7 cellular contexts compared by ENCODE assay signal in the genomic region with DNA sequence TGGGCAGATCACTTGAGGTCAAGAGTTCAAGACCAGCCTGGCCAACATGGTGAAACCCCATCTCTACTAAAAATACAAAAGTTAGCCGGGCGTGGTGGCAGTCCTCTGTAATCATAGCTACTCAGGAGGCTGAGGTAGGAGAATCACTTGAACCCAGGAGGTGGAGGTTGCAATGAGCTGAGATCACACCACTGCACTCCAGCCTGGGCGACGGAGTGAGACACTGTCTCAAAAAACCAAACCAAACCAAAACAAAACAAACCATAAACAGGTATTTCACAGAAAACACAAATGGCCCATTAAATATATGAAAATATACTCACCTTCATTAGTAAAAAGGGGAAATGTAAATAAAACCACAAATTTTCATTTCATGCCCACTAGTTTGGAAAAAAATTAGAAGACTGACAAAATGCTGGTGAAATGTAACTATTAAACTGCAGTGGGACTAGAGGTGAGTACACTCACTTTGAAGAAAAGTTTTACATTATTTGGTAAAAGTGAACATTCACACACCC.
A peak's percentile ranks its signal among the peaks of the same experiment; 100 is the strongest.
DNase-seq lines count a peak whose midpoint lies in the region; ATAC-seq, FAIRE-seq and TF ChIP-seq lines count a peak whose summit lies in the region.
"Not testable (repeated sequence)": the region's sequence is repeated elsewhere in the genome, so short reads cannot be mapped to it uniquely, and the experiment has no call there.

No MANE protein-coding gene starts in this region.

- H3K27me3 ChIP-seq in GM12878 (replicated peaks in 1 of 2; ENCODE audit: control insufficient read depth in 2 of 2, insufficient read depth in 2 of 2, low read length in 1 of 2): not testable (repeated sequence)

- BruUV-seq in GM12878 (replicated peaks; lab: Mats Ljungman, UMichigan): not testable (repeated sequence)

- POLR2A ChIA-PET in GM12878 (lab: Charles Lee): interaction anchor here (1.1 to 5.4 kb wide), 11 partner anchors 10 to 109 kb away, joined by 3 to 46 read pairs (median 8); partner anchors contain the start of gene C15orf39

- H3K4me1 ChIP-seq in GM12878 (ENCODE audit: control insufficient read depth, insufficient read depth, low read length): peaks cover 19% of the 10 kb centered on the region

- peak; percentile 75 for FAIRE-seq in GM18507 (lab: Jason Lieb, UNC)
- peak; percentile 70 for FAIRE-seq in GM12878 (lab: Jason Lieb, UNC)

- TF ChIP-seq CTCF in GM12878 (IDR thresholded peaks at IDR 0.05 in 2 of 3, conservative IDR thresholded peaks at IDR 0.05 in 1 of 3; ENCODE audit: control insufficient read depth in 2 of 3, extremely low read depth in 1 of 3, insufficient read depth in 1 of 3, low read depth in 3 of 3, low read length in 3 of 3): not testable (repeated sequence)

- H3K9ac ChIP-seq in GM12878 (ENCODE audit: control insufficient read depth, insufficient read depth, low read length): not testable (repeated sequence)

- CTCF ChIA-PET in GM12878 (lab: Yijun Ruan, JAX): interaction anchor here (0.6 to 2.0 kb wide), 11 partner anchors 10 to 124 kb away, joined by 3 to 9 read pairs (median 4); partner anchors contain the start of gene C15orf39

- H3K4me3 ChIP-seq in GM12878: not testable (repeated sequence)

- WGBS in GM12878 (ENCODE audit: insufficient coverage, insufficient replicate concordance, low lambda C conversion rate, missing lambda C conversion rate): 0% methylated on average over 4 of the region's 4 CpGs

- H3K36me3 ChIP-seq in GM12878 (ENCODE audit: control insufficient read depth in 2 of 2, insufficient read depth in 2 of 2, low read length in 1 of 2): not testable (repeated sequence)

- RAD21 ChIA-PET in GM12878 (lab: Charles Lee; ENCODE audit: unreplicated experiment): interaction anchor here (0.7 to 3.7 kb wide), 12 partner anchors 10 to 246 kb away, joined by 3 to 36 read pairs (median 12); partner anchors contain the start of gene C15orf39

- H3K9me3 ChIP-seq in GM12878 (replicated peaks; ENCODE audit: control insufficient read depth, insufficient read depth, low read length): peaks cover 13% of the 10 kb centered on the region

- peak overlapping the region; percentile 80 for H3K27ac ChIP-seq in GM12878 (ENCODE audit: control insufficient read depth, insufficient read depth)

- not testable (repeated sequence) for DNase-seq in GM18507 (ENCODE audit: extremely low spot score, insufficient read length, low read depth)
- DNase-seq in GM12878 (ENCODE audit: low read depth, low spot score): peak; percentile 82

- intact Hi-C loops in GM12878 (cut with micrococcal nuclease; ENCODE audit: unreplicated experiment): loop anchor here (1.0 to 2.0 kb wide), 7 partner anchors 10 to 110 kb away; no protein-coding TSS in a partner anchor

- TF ChIP-seq EP300 in GM12878 (IDR thresholded peaks at IDR 0.05; ENCODE audit: borderline replicate concordance in 1 of 2, control insufficient read depth in 1 of 2, low read depth in 2 of 2, low read length in 2 of 2): peak; percentile 24 to 57; a peak in 2 of 4 replicates

- ATAC-seq in GM19324 (IDR thresholded peaks at IDR 0.05; ENCODE audit: low FRiP score, unreplicated experiment): peak; percentile 40
- peak; percentile 52 for ATAC-seq in GM21528 (IDR thresholded peaks at IDR 0.05; ENCODE audit: low FRiP score, unreplicated experiment)
- peak; percentile 59 for ATAC-seq in HG02759 (IDR thresholded peaks at IDR 0.05; ENCODE audit: unreplicated experiment)
- ATAC-seq in HG03097 (IDR thresholded peaks at IDR 0.05; ENCODE audit: low FRiP score, unreplicated experiment): peak; percentile 44
- peak; percentile 17 for ATAC-seq in HG03558 (IDR thresholded peaks at IDR 0.05; ENCODE audit: extremely low read depth, unreplicated experiment)
- ATAC-seq in GM12878: peak; percentile 65

- not testable (repeated sequence) for TF ChIP-seq POLR2A in GM12878 (IDR thresholded peaks at IDR 0.05; ENCODE audit: low read depth, low read length)

- not testable (repeated sequence) for TF ChIP-seq RAD21 in GM12878 (IDR thresholded peaks at IDR 0.05; ENCODE audit: insufficient read depth, low read depth, low read length)

- in situ Hi-C loops in GM12878 (cut with MboI): not testable (repeated sequence)

- H4K20me1 ChIP-seq in GM12878 (ENCODE audit: control insufficient read depth, insufficient read depth): not testable (repeated sequence)

- SMC1A ChIA-PET in GM12878 (lab: Charles Lee; ENCODE audit: uncharacterized antibody, unreplicated experiment): interaction anchor here (0.7 to 8.6 kb wide), 15 partner anchors 9 to 109 kb away, joined by 3 to 97 read pairs (median 5); partner anchors contain the start of gene C15orf39

- peak overlapping the region; percentile 32; the same call in 1 of the 2 replicates for H3K4me2 ChIP-seq in GM12878 (ENCODE audit: control insufficient read depth, insufficient read depth)

- H3K79me2 ChIP-seq in GM12878 (ENCODE audit: control insufficient read depth, insufficient read depth, low read length): not testable (repeated sequence)

- H2AFZ ChIP-seq in GM12878 (ENCODE audit: control insufficient read depth, low read depth, low read length): not testable (repeated sequence)

TF ChIP-seq in GM12878, 131 proteins besides CTCF, POLR2A, EP300 and RAD21 (continues in another document):
- TF ChIP-seq ATF7 (IDR thresholded peaks at IDR 0.05; ENCODE audit: low read depth) (peak; percentile 32), ATF2 (IDR thresholded peaks at IDR 0.05; ENCODE audit: low read length) (peak; percentile 67), ZNF384 (IDR thresholded peaks at IDR 0.05; ENCODE audit: borderline replicate concordance, low read depth, low read length) (peak; percentile 84), RELB (IDR thresholded peaks at IDR 0.05; ENCODE audit: low read depth) (0 out of 2 replicates have a peak, but pooled peaks have one; percentile 30), CHD4 (IDR thresholded peaks at IDR 0.05) (0 out of 2 replicates have a peak, but pooled peaks have one; percentile 8), SKIL (IDR thresholded peaks at IDR 0.05; ENCODE audit: low read depth, poor library complexity, severe bottlenecking) (peak; percentile 95), MEF2A (IDR thresholded peaks at IDR 0.05; ENCODE audit: insufficient read depth, low read depth, low read length) (peak; percentile 64; the same call in 1 of the 2 replicates), BHLHE40 (IDR thresholded peaks at IDR 0.05; ENCODE audit: borderline replicate concordance in 1 of 2, low read depth in 2 of 2, low read length in 1 of 2) (peak; percentile 34 to 66; a peak in 2 of 4 replicates), IKZF1 (conservative IDR thresholded peaks at IDR 0.05) (peak; percentile 48), JUND (IDR thresholded peaks at IDR 0.05; ENCODE audit: low read depth, low read length) (0 out of 2 replicates have a peak, but pooled peaks have one; percentile 36), MLLT1 (IDR thresholded peaks at IDR 0.05) (peak; percentile 73), MTA2 (IDR thresholded peaks at IDR 0.05; ENCODE audit: low read depth) (peak; percentile 92)
